Comparison of ENCODE assay signal across 8 cellular contexts in the genomic region with DNA sequence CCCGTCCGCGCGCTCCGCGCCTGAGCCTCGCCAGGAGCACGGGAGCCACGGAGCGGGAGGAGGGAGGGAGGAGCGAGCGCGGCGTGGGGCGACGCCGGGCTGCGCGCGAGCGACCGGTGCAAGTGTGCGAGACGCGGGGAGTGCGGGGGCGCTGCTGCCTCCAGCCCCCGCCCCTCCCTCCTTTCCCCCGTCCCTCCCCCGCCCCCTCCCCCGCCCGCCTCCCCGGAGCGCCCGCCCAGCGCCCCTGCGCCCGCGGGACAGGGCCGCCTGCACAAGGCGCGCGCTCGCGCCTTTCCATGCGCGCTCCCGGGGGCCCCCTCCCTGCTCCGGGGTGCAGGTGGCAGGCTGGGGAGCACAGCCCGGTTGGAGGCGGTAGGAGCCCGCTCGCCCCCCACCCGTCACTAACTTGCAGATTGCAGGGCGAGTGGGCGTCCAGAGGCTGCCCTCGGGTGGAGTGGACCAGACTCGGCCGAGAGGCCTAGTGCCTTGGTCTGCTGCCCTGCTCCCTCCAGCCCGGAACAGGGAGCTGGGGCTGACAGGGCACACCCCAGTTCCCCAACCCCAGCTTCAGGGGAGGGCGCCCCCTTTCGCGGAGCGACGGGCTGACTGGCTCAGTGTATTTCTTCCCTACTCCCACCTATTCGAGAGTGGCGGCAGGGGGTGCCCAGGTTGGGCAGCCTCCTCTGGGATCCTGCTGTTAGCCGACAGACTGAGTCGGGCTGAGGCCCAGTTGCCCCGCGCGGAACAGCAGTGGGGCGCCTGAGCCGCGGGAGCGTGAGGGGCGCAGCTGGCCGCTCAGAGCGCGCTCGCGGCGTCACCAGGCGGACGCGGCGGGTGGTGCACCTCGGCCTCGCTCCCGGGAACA. TPM values are rescaled to one million over a fixed set of nuclear protein-coding genes. Genes with fewer than 3 reads are reported as not detected.
A peak's percentile ranks its signal among the peaks of the same experiment; 100 is the strongest.
DNase-seq lines count a peak whose midpoint lies in the region; ATAC-seq, FAIRE-seq and TF ChIP-seq lines count a peak whose summit lies in the region.

A gene (minus strand): TSS at position 126 of the 865 bp plus-strand sequence. CDS start 255 bp downstream, outside the sequence.

- H2AFZ ChIP-seq in trophoblast cell (ENCODE audit: insufficient read depth, low read length, poor library complexity) = no peak within 1 kb of the TSS

- no peak within 1 kb of the TSS for H2BK120ac ChIP-seq in trophoblast cell (ENCODE audit: insufficient read depth, low read length, poor library complexity)

- H2AK5ac ChIP-seq in trophoblast cell (ENCODE audit: low read length) = no peak within 1 kb of the TSS

- H3K23ac ChIP-seq in trophoblast cell (ENCODE audit: low read length) = no peak within 1 kb of the TSS

- no peak for ATAC-seq in GM18907 (IDR thresholded peaks at IDR 0.05; ENCODE audit: unreplicated experiment)
- no peak for ATAC-seq in GM18873 (IDR thresholded peaks at IDR 0.05; ENCODE audit: low FRiP score, unreplicated experiment)

- peaks cover 58% of the 10 kb centered on the region for H3K27me3 ChIP-seq in trophoblast cell (ENCODE audit: insufficient read depth, low read length)

- H3K4me2 ChIP-seq in trophoblast cell (ENCODE audit: low read length) = peak within 1 kb of the TSS; percentile 64

- H3K9me3 ChIP-seq in trophoblast cell (ENCODE audit: insufficient read depth, low read depth, low read length) = peaks cover 2% of the 10 kb centered on the region

- WGBS in trophoblast cell (ENCODE audit: extremely low coverage, insufficient coverage, insufficient read length) = no CpG with 5 or more reads among the region's 90 CpGs

- no peak within 1 kb of the TSS for H3K4me3 ChIP-seq in foreskin fibroblast (ENCODE audit: low read depth in 1 of 2, low read length in 2 of 2)
- peak within 1 kb of the TSS; percentile 47 for H3K4me3 ChIP-seq in trophoblast cell (ENCODE audit: low read depth, low read length)

- H3K79me1 ChIP-seq in trophoblast cell (ENCODE audit: low read length) = no peaks in the 10 kb centered on the region

- peak; percentile 36 for TF ChIP-seq CTCF in foreskin fibroblast (IDR thresholded peaks at IDR 0.05; ENCODE audit: low read depth, low read length)

- FAIRE-seq in HTR-8/SVneo (lab: Jason Lieb, UNC) = no peak

- no peak within 1 kb of the TSS for H2BK5ac ChIP-seq in trophoblast cell (ENCODE audit: low read depth, low read length, poor library complexity)

- H3K9ac ChIP-seq in trophoblast cell (ENCODE audit: low read length) = no peak within 1 kb of the TSS

- H3K4ac ChIP-seq in trophoblast cell (ENCODE audit: low read depth, low read length) = no peak within 1 kb of the TSS

- H3K79me2 ChIP-seq in trophoblast cell (ENCODE audit: control insufficient read depth, insufficient read depth, low read length, poor library complexity) = no peaks in the 10 kb centered on the region

- H4K12ac ChIP-seq in trophoblast cell (ENCODE audit: low read depth, low read length) = no peak within 1 kb of the TSS

- H2BK12ac ChIP-seq in trophoblast cell (ENCODE audit: low read length) = no peak within 1 kb of the TSS

- peaks cover 9 to 12% of the 10 kb centered on the region in 2 experiments for H3K4me1 ChIP-seq in trophoblast cell (ENCODE audit: control insufficient read depth in 1 of 2, insufficient read depth in 2 of 2, low read length in 2 of 2)

- H4K91ac ChIP-seq in trophoblast cell (ENCODE audit: low read depth, low read length) = no peak within 1 kb of the TSS

- H4K8ac ChIP-seq in trophoblast cell (ENCODE audit: low read depth, low read length) = no peak within 1 kb of the TSS

- H3K27ac ChIP-seq in trophoblast cell (ENCODE audit: low read depth, low read length) = no peak within 1 kb of the TSS

- H3K18ac ChIP-seq in trophoblast cell (ENCODE audit: low read length) = no peak within 1 kb of the TSS

- DNase-seq in Ammon's horn (ENCODE audit: low spot score) (peak; percentile 37), HTR-8/SVneo (ENCODE audit: insufficient read length, low spot score) (peak; percentile 66), foreskin fibroblast (peak in 1 of 2 donors; percentile 20), trophoblast cell (peak; percentile 46 to 77), cerebellar nuclear complex (lab: John Stamatoyannopoulos, UW) (no peak)
- DNase-seq in activated T-cell treated with anti-CD3 and anti-CD28 coated beads, Interleukin-2, amount 50 U/mL, for 48 hours = peak; percentile 74 to 79

- H3K36me3 ChIP-seq in trophoblast cell (ENCODE audit: control insufficient read depth in 1 of 2, insufficient read depth in 2 of 2, low read length in 2 of 2) = no peaks in the 10 kb centered on the region

- H3K14ac ChIP-seq in trophoblast cell (ENCODE audit: low read length) = no peak within 1 kb of the TSS

RNA-seq across cellular contexts. Expression of the gene that starts here (rescaled TPM):
- polyA plus RNA-seq in trophoblast cell (2013) = 0.37 and 0.46 TPM in 2 replicates

Comparison
In these comparisons a context has a peak if more than half of its experiments do, and no peak if none do; other contexts are left out.
1. DNase-seq: peak in Ammon's horn (single experiment), HTR-8/SVneo (single experiment), activated T-cell treated with anti-CD3 and anti-CD28 coated beads, Interleukin-2, amount 50 U/mL, for 48 hours (2 of 2) and trophoblast cell (2 of 2); none in cerebellar nuclear complex (0 of 2).